Comparison of ENCODE assay signal across 8 cellular contexts in the genomic region with DNA sequence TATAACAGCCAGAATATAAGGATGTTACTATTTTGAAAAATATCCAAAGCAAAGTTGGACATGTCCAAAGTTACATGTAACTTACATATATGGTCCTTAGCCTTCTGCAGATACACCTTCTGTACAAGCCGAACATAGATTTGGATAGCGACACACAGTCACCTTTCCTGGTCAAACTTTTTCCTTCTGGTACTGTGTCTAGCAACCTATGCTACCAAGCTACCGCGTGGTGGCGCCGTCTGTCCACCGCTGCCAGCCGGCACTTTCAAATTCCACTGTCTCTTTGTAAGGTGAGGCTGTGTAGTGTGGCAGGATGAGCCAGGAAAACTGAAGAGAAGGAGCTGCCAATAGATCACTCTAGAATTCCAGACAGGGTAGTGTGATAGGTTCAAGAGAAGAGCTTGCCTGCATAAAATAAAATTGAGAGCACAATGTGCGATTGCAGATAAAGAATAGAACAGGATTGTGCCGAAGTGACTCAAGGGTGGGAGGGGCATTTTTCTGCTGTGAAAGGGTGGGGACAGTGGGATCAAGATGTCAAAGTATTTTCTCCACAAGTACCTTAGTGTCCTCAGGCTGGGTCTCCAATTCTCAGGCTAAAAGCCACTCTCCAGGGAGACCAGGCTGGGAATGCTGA.
DNase-seq lines count a peak whose midpoint lies in the region; ATAC-seq lines count a peak whose summit lies in the region.

No MANE protein-coding gene starts in this region.

- intact Hi-C loops in left colon (cut with DNase I, micrococcal nuclease) = loop anchor here in 1 of 2 donors (10.0 kb wide), 2 partner anchors 429 to 519 kb away; no protein-coding TSS in a partner anchor

- DNase-seq in DMS114 treated with DMSO at 0.1 percent for 48 hours (lab: John Stamatoyannopoulos, UW; ENCODE audit: unreplicated experiment) = peak; percentile 30
- peak; percentile 44 for DNase-seq in NCI-H2029 treated with DMSO at 0.1 percent for 48 hours (lab: John Stamatoyannopoulos, UW)
- DNase-seq in UCSD-AML1 (lab: John Stamatoyannopoulos, UW; ENCODE audit: unreplicated experiment) = peak; percentile 46
- DNase-seq in caudate nucleus (lab: John Stamatoyannopoulos, UW) = peak in 53 of 61 donors; percentile 3 to 81 (median 33)
- peak; percentile 41 to 73 for DNase-seq in left colon
- peak; percentile 8 to 50 for DNase-seq in stimulated activated CD4-positive, alpha-beta T cell treated with anti-CD3 and anti-CD28 coated beads, Interleukin-4, amount 100 ng/mL, for 4 hours

- peak; percentile 25 for ATAC-seq in HG02610 (IDR thresholded peaks at IDR 0.05; ENCODE audit: unreplicated experiment)
- ATAC-seq in left colon = peak; percentile 81
- no peak for ATAC-seq in GM19023 (IDR thresholded peaks at IDR 0.05; ENCODE audit: unreplicated experiment)

- no peak overlapping the region for H3K27ac ChIP-seq in caudate nucleus (ENCODE audit: low read depth, low read length)
